8 cellular contexts compared by ENCODE assay signal in genomic region chr7:4610768-4611467, GRCh38.
A peak's percentile ranks its signal among the peaks of the same experiment; 100 is the strongest.
DNase-seq lines count a peak whose midpoint lies in the region; ATAC-seq and TF ChIP-seq lines count a peak whose summit lies in the region.

No MANE protein-coding gene starts in this region.

- H3K4me3 ChIP-seq in PC-3 (ENCODE audit: low read length) (no peak overlapping the region), fibroblast of the aortic adventitia (ENCODE audit: low read depth, low read length) (no peak overlapping the region), osteoblast (ENCODE audit: insufficient read depth, low read length) (no peak overlapping the region)

- POLR2A ChIA-PET in PC-3 (lab: Charles Lee; ENCODE audit: unreplicated experiment): no interaction called here

- H3K36me3 Mint-ChIP-seq in activated T-cell treated with anti-CD3 and anti-CD28 coated beads, Interleukin-2, amount 50 U/mL, for 24 hours (ENCODE audit: low read depth): no peaks in the 10 kb centered on the region

- no peak overlapping the region for H3K4me3 Mint-ChIP-seq in activated T-cell treated with anti-CD3 and anti-CD28 coated beads, Interleukin-2, amount 50 U/mL, for 24 hours

- H3K9me3 Mint-ChIP-seq in activated T-cell treated with anti-CD3 and anti-CD28 coated beads, Interleukin-2, amount 50 U/mL, for 24 hours: no peaks in the 10 kb centered on the region

- H3K36me3 ChIP-seq in PC-3 (ENCODE audit: low read depth, low read length) (no peaks in the 10 kb centered on the region), osteoblast (ENCODE audit: insufficient read depth, low read length) (no peaks in the 10 kb centered on the region)

- H3K27ac ChIP-seq in PC-3 (ENCODE audit: low read length): no peak overlapping the region
- H3K27ac ChIP-seq in osteoblast (ENCODE audit: low read depth, low read length): no peak overlapping the region

- H3K27me3 ChIP-seq in PC-3 (ENCODE audit: low read length) (no peaks in the 10 kb centered on the region), osteoblast (ENCODE audit: insufficient read depth, low read length) (no peaks in the 10 kb centered on the region)

- no peak overlapping the region for H3K4me2 ChIP-seq in PC-3 (ENCODE audit: low read length)
- H3K4me2 ChIP-seq in osteoblast (ENCODE audit: insufficient read depth, low read length): no peak overlapping the region

- H3K9me3 ChIP-seq in PC-3 (ENCODE audit: low read length): no peaks in the 10 kb centered on the region
- no peaks in the 10 kb centered on the region for H3K9me3 ChIP-seq in osteoblast (ENCODE audit: low read depth, low read length)

- H3F3A ChIP-seq in PC-3 (ENCODE audit: low read length, unreplicated experiment): no peaks in the 10 kb centered on the region

- DNase-seq in AG09319 (ENCODE audit: extremely low read depth, low read depth) (peak; percentile 30), HT1080 (ENCODE audit: low read depth) (peak; percentile 49), PC-3 (peak; percentile 83), fibroblast of the aortic adventitia (ENCODE audit: low read depth) (peak; percentile 81), osteoblast (ENCODE audit: insufficient read length, low spot score, missing footprints) (peak; percentile 88)
- DNase-seq in activated T-cell treated with anti-CD3 and anti-CD28 coated beads, Interleukin-2, amount 50 U/mL, for 24 hours: peak; percentile 54

- H3K9me2 ChIP-seq in PC-3 (replicated peaks; ENCODE audit: low read length): no peaks in the 10 kb centered on the region

- no peaks in the 10 kb centered on the region for H3K27me3 Mint-ChIP-seq in activated T-cell treated with anti-CD3 and anti-CD28 coated beads, Interleukin-2, amount 50 U/mL, for 24 hours

- CTCF ChIA-PET in PC-3 (lab: Charles Lee): no interaction called here

- H3K79me2 ChIP-seq in PC-3 (ENCODE audit: low read length): no peaks in the 10 kb centered on the region
- H3K79me2 ChIP-seq in osteoblast (ENCODE audit: insufficient read depth, low read length): no peaks in the 10 kb centered on the region

- TF ChIP-seq CTCF in AG09319 (IDR thresholded peaks at IDR 0.05; ENCODE audit: low read depth, low read length): peak; percentile 79
- peak; percentile 78 for TF ChIP-seq CTCF in PC-3 (conservative IDR thresholded peaks at IDR 0.05; ENCODE audit: low read depth, low read length)
- peak; percentile 81 for TF ChIP-seq CTCF in fibroblast of the aortic adventitia (IDR thresholded peaks at IDR 0.05; ENCODE audit: insufficient read depth, low read length)
- TF ChIP-seq CTCF in osteoblast (IDR thresholded peaks at IDR 0.05; ENCODE audit: extremely low read depth, low read depth, low read length): peak; percentile 79

- intact Hi-C loops in PC-3 (cut with micrococcal nuclease): loop anchor here (1.0 kb wide), 2 partner anchors 20 to 143 kb away; no protein-coding TSS in a partner anchor

- no peak overlapping the region for H3K9ac ChIP-seq in PC-3 (ENCODE audit: low read length)

- H4K20me1 ChIP-seq in PC-3 (ENCODE audit: low read length) (no peaks in the 10 kb centered on the region), osteoblast (ENCODE audit: insufficient read depth, low read length) (no peaks in the 10 kb centered on the region)

- BruUV-seq in PC-3 (replicated peaks; lab: Mats Ljungman, UMichigan): no TSS peak

- no peak overlapping the region for H3K27ac Mint-ChIP-seq in activated T-cell treated with anti-CD3 and anti-CD28 coated beads, Interleukin-2, amount 50 U/mL, for 24 hours

- H3K4me1 ChIP-seq in PC-3 (ENCODE audit: insufficient read depth, low read length) (0 out of 2 replicates have a peak, but pooled peaks cover 3% of the 10 kb centered on the region), osteoblast (ENCODE audit: insufficient read depth, low read length) (peaks cover 15% of the 10 kb centered on the region)

- H2AFZ ChIP-seq in PC-3 (ENCODE audit: low read length): 0 out of 2 replicates have a peak overlapping the region, but pooled peaks have one; percentile 19
- H2AFZ ChIP-seq in osteoblast (ENCODE audit: low read length): peak overlapping the region; percentile 51

- peaks cover 9% of the 10 kb centered on the region for H3K4me1 Mint-ChIP-seq in activated T-cell treated with anti-CD3 and anti-CD28 coated beads, Interleukin-2, amount 50 U/mL, for 24 hours (ENCODE audit: low read depth)

- ATAC-seq in GM18867 (IDR thresholded peaks at IDR 0.05; ENCODE audit: unreplicated experiment) (peak; percentile 78), PC-3 (peak; percentile 97), GM21390 (IDR thresholded peaks at IDR 0.05; ENCODE audit: unreplicated experiment) (no peak)

Comparison
In these comparisons a context has a peak if more than half of its experiments do, and no peak if none do; other contexts are left out.
1. DNase-seq: peak in every context shown above with its lines; median percentile 88 in osteoblast; 83 in PC-3; 81 in fibroblast of the aortic adventitia; 54 in activated T-cell treated with anti-CD3 and anti-CD28 coated beads, Interleukin-2, amount 50 U/mL, for 24 hours; 49 in HT1080; 30 in AG09319.